Comparison of ENCODE assay signal across 10 cellular contexts in the genomic region with DNA sequence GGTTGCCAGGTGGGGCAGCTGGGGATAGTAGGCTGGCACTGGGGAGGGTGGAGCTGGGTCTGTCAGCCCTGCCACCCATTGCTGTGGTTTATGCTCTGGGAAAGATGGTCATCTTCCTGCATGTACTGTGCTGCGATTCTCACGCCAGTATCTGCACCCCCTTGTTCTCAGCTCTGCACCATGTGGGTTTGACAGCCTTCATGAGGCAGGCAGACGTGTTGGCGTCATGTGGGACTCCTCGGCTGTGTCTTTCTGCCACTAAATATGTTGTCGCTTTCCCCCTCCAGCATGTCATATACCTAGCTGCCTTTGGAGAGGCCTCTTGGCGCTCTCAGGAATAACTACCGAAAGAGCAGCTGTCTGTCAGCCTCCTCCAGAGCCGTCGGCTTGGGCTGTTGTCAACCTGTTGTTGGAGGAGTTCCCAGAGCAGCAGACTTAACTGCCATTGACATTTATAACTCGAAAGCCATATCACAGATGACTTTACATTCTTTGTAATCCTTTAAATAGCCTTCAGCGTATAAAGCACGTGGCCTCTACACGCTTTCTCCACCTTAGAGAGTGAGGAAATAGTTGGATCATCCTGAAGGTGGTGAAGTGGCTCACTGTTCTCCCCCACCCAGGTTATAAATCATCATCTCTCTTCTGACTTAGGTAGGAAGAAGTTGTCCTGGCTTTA.
DNase-seq lines count a peak whose midpoint lies in the region; ATAC-seq and TF ChIP-seq lines count a peak whose summit lies in the region.
"Had no signal": no experiment of that assay in that cellular context is flagged by ENCODE, and none has a peak within 500 bp of the region (broad histone marks: within the 10 kb centered on the region; RNA-seq: fewer than 3 reads in every experiment).

No MANE protein-coding gene starts in this region.

- peak; percentile 79 to 97 (median 92) for ATAC-seq in natural killer cell
- no peak for ATAC-seq in GM21717 (IDR thresholded peaks at IDR 0.05; ENCODE audit: unreplicated experiment)
- no peak for ATAC-seq in activated CD8-positive, alpha-beta T cell treated with anti-CD3 and anti-CD28 coated beads for 36 hours

- intact Hi-C loops in natural killer cell (cut with micrococcal nuclease): no loop called here
- intact Hi-C loops in activated CD8-positive, alpha-beta T cell treated with anti-CD3 and anti-CD28 coated beads for 36 hours (cut with micrococcal nuclease): loop anchor here (5.0 kb wide), 1 partner anchor 44 kb away; no protein-coding TSS in a partner anchor

- no peaks in the 10 kb centered on the region for H3K9me3 Mint-ChIP-seq in natural killer cell
- H3K9me3 Mint-ChIP-seq in activated CD8-positive, alpha-beta T cell treated with anti-CD3 and anti-CD28 coated beads for 36 hours: no peaks in the 10 kb centered on the region

- H3K27me3 Mint-ChIP-seq in natural killer cell (ENCODE audit: low read depth in 2 of 2): no peaks in the 10 kb centered on the region
- no peaks in the 10 kb centered on the region for H3K27me3 Mint-ChIP-seq in activated CD8-positive, alpha-beta T cell treated with anti-CD3 and anti-CD28 coated beads for 36 hours

- H3K4me3 Mint-ChIP-seq in natural killer cell: peak overlapping the region; percentile 10
- H3K4me3 Mint-ChIP-seq in activated CD8-positive, alpha-beta T cell treated with anti-CD3 and anti-CD28 coated beads for 36 hours: no peak overlapping the region

- DNase-seq in DMS 273 (lab: John Stamatoyannopoulos, UW; ENCODE audit: unreplicated experiment) (peak; percentile 70), NCI-H2107 (lab: John Stamatoyannopoulos, UW) (peak; percentile 42), cerebellar cortex (ENCODE audit: low spot score) (peak; percentile 84), natural killer cell (peak; percentile 22), HPDE6-E6E7 (ENCODE audit: extremely low spot score) (no peak), KG1 (lab: John Stamatoyannopoulos, UW) (no peak)
- no peak for DNase-seq in activated CD8-positive, alpha-beta T cell treated with anti-CD3 and anti-CD28 coated beads for 36 hours
- DNase-seq: activated T-cell treated with anti-CD3 and anti-CD28 coated beads, Interleukin-2, amount 50 U/mL, for 48 hours; NCI-H1048 had no signal

- POLR2A ChIA-PET in activated CD8-positive, alpha-beta T cell treated with anti-CD3 and anti-CD28 coated beads for 36 hours (lab: Charles Lee): interaction anchor here (1.0 kb wide), 1 partner anchor 55 kb away, joined by 3 read pairs; no protein-coding TSS in a partner anchor

- CTCF ChIA-PET in activated CD8-positive, alpha-beta T cell treated with anti-CD3 and anti-CD28 coated beads for 36 hours (lab: Charles Lee): interaction anchor here (1.3 to 3.0 kb wide), 3 partner anchors 10 to 55 kb away, joined by 3 to 8 read pairs (median 5); no protein-coding TSS in a partner anchor

- H3K4me1 Mint-ChIP-seq in natural killer cell: peaks cover 67 to 74% of the 10 kb centered on the region in 2 donors
- H3K4me1 Mint-ChIP-seq in activated CD8-positive, alpha-beta T cell treated with anti-CD3 and anti-CD28 coated beads for 36 hours (ENCODE audit: low read depth): peaks cover 61% of the 10 kb centered on the region

- H3K27ac Mint-ChIP-seq in natural killer cell: peak overlapping the region; percentile 56 to 77
- H3K27ac Mint-ChIP-seq in activated CD8-positive, alpha-beta T cell treated with anti-CD3 and anti-CD28 coated beads for 36 hours: no peak overlapping the region

- no peaks in the 10 kb centered on the region for H3K36me3 Mint-ChIP-seq in natural killer cell
- peaks cover 4% of the 10 kb centered on the region for H3K36me3 Mint-ChIP-seq in activated CD8-positive, alpha-beta T cell treated with anti-CD3 and anti-CD28 coated beads for 36 hours (ENCODE audit: low read depth)

- no peak for TF ChIP-seq CTCF in natural killer cell (IDR thresholded peaks at IDR 0.05)
- TF ChIP-seq CTCF in activated CD8-positive, alpha-beta T cell treated with anti-CD3 and anti-CD28 coated beads for 36 hours (IDR thresholded peaks at IDR 0.05): no peak

Comparison
In these comparisons a context has a peak if more than half of its experiments do, and no peak if none do; other contexts are left out.
1. DNase-seq: peak in DMS 273 (single experiment), NCI-H2107 (single experiment), cerebellar cortex (single experiment) and natural killer cell (single experiment); none in HPDE6-E6E7 (single experiment), activated CD8-positive, alpha-beta T cell treated with anti-CD3 and anti-CD28 coated beads for 36 hours (single experiment) and KG1 (single experiment).
2. ATAC-seq: peak in natural killer cell (3 of 3); none in GM21717 (single experiment) and activated CD8-positive, alpha-beta T cell treated with anti-CD3 and anti-CD28 coated beads for 36 hours (single experiment).